ENCODE assay signal across 8 cellular contexts in genomic region chr2:149313512-149313972, GRCh38. TPM values are rescaled to one million over a fixed set of nuclear protein-coding genes. Genes with fewer than 3 reads are reported as not detected.
A peak's percentile ranks its signal among the peaks of the same experiment; 100 is the strongest.
DNase-seq lines count a peak whose midpoint lies in the region; ATAC-seq, FAIRE-seq and TF ChIP-seq lines count a peak whose summit lies in the region.

No MANE protein-coding gene starts in this region.

- DNase-seq in AG20443 (ENCODE audit: low spot score) (peak; percentile 73), GM18507 (ENCODE audit: extremely low spot score, insufficient read length, low read depth) (no peak), NCI-H1092 treated with DMSO at 0.1 percent for 48 hours (lab: John Stamatoyannopoulos, UW) (peak; percentile 95), foreskin melanocyte (peak; percentile 16), prostate gland (ENCODE audit: low spot score) (peak; percentile 48), aorta (no peak)

- no peaks in the 10 kb centered on the region for H3K27me3 ChIP-seq in prostate gland (replicated peaks; ENCODE audit: insufficient read depth)
- H3K27me3 ChIP-seq in aorta (ENCODE audit: control insufficient read depth in 1 of 2, insufficient read depth in 2 of 2, low read length in 1 of 2), result no peaks in the 10 kb centered on the region

- H3K4me3 ChIP-seq in prostate gland, result no peak overlapping the region
- no peak overlapping the region for H3K4me3 ChIP-seq in aorta (ENCODE audit: low read length in 2 of 2)

- H3K4me1 ChIP-seq in prostate gland (replicated peaks) (no peaks in the 10 kb centered on the region), aorta (ENCODE audit: control insufficient read depth in 1 of 2, insufficient read depth in 2 of 2, low read length in 2 of 2) (no peaks in the 10 kb centered on the region)

- WGBS in prostate gland, result 0% methylated on average over 8 of the region's 8 CpGs
- 0 to 1% methylated on average over 8 of the region's 8 CpGs for WGBS in aorta, 2 donors

- intact Hi-C loops in prostate gland (cut with DNase I), result no loop called here
- intact Hi-C loops in aorta (cut with DNase I), result loop anchor here in 1 of 2 donors (2.0 kb wide), 1 partner anchor 297 kb away; no protein-coding TSS in a partner anchor

- H3K36me3 ChIP-seq in prostate gland (no peaks in the 10 kb centered on the region), aorta (ENCODE audit: control insufficient read depth in 1 of 2, insufficient read depth in 2 of 2, low read length in 1 of 2) (no peaks in the 10 kb centered on the region)

- peak; percentile 77 for FAIRE-seq in GM18507 (lab: Jason Lieb, UNC)

- H3K27ac ChIP-seq in prostate gland (no peak overlapping the region), aorta (ENCODE audit: low read depth in 1 of 2, low read length in 2 of 2) (no peak overlapping the region)

- TF ChIP-seq POLR2A in prostate gland (IDR thresholded peaks at IDR 0.05), result no peak

- H3K9me3 ChIP-seq in prostate gland (no peaks in the 10 kb centered on the region), aorta (ENCODE audit: control insufficient read depth, low read length) (no peaks in the 10 kb centered on the region)

- TF ChIP-seq CTCF in prostate gland (IDR thresholded peaks at IDR 0.05), result peak in 3 of 4 experiments; percentile 48 to 60 (median 54)

- ATAC-seq in HG02798 (IDR thresholded peaks at IDR 0.05; ENCODE audit: poor library complexity, unreplicated experiment) (peak; percentile 96), SK-N-SH treated with all-trans-retinoic acid at 6 μM for 48 hours (peak; percentile 95), aorta (ENCODE audit: low FRiP score) (no peak)

TF ChIP-seq in SK-N-SH treated with all-trans-retinoic acid at 6 μM for 48 hours, 23 proteins besides CTCF, POLR2A, EP300 and RAD21:
- TF ChIP-seq POU6F1 (CRISPR knock-in tag; IDR thresholded peaks at IDR 0.05; ENCODE audit: borderline replicate concordance, low read depth), result no peak
- no peak for TF ChIP-seq GLIS3 (CRISPR knock-in tag; IDR thresholded peaks at IDR 0.05)
- no peak for TF ChIP-seq ZNF565 (CRISPR knock-in tag; conservative IDR thresholded peaks at IDR 0.05; ENCODE audit: low read depth)
- TF ChIP-seq CREB5 (CRISPR knock-in tag; IDR thresholded peaks at IDR 0.05; ENCODE audit: low read depth), result no peak
- TF ChIP-seq ZNF70 (CRISPR knock-in tag; IDR thresholded peaks at IDR 0.05), result no peak
- no peak for TF ChIP-seq ZFP30 (CRISPR knock-in tag; IDR thresholded peaks at IDR 0.05)
- no peak for TF ChIP-seq ARNTL (CRISPR knock-in tag; IDR thresholded peaks at IDR 0.05; ENCODE audit: borderline replicate concordance, low read depth)
- no peak for TF ChIP-seq ZFP3 (CRISPR knock-in tag; IDR thresholded peaks at IDR 0.05)
- TF ChIP-seq SNAI2 (CRISPR knock-in tag; IDR thresholded peaks at IDR 0.05), result no peak

RNA-seq across cellular contexts. Expression of gene LYPD6, which starts 16.8 kb away (rescaled TPM):
- total RNA-seq in prostate gland, result 1 to 10 TPM; 2.3 to 5.1 TPM
- total RNA-seq in aorta, result under 1 TPM; 0.23 to 0.42 TPM
- polyA plus RNA-seq in aorta, result under 1 TPM in 1 of 2 donors, not detected in 1; 0.25 TPM

Comparison
In these comparisons a context has a peak if more than half of its experiments do, and no peak if none do; other contexts are left out.
1. DNase-seq: peak in AG20443 (single experiment), NCI-H1092 treated with DMSO at 0.1 percent for 48 hours (single experiment), foreskin melanocyte (single experiment) and prostate gland (single experiment); none in GM18507 (single experiment) and aorta (0 of 2).